8 cellular contexts compared by ENCODE assay signal in genomic region chr2:111118455-111119003, GRCh38. TPM values are rescaled to one million over a fixed set of nuclear protein-coding genes. Genes with fewer than 3 reads are reported as not detected.
DNase-seq lines count a peak whose midpoint lies in the region; ATAC-seq and TF ChIP-seq lines count a peak whose summit lies in the region.

No MANE protein-coding gene starts in this region.

- H3K4me3 Mint-ChIP-seq in HFFc6 = peak overlapping the region; percentile 86
- H3K4me3 Mint-ChIP-seq in activated naive CD4-positive, alpha-beta T cell treated with anti-CD3 and anti-CD28 coated beads, Interleukin-2, amount 50 U/mL, for 24 hours = peak overlapping the region; percentile 87

- no peak for DNase-seq in HFFc6
- DNase-seq in right atrium auricular region (ENCODE audit: low spot score) = peak; percentile 61
- DNase-seq in cerebellum (ENCODE audit: low spot score) = no peak
- no peak for DNase-seq in putamen (ENCODE audit: low spot score)
- no peak for DNase-seq in SIG-M5 (lab: John Stamatoyannopoulos, UW)

- no peak overlapping the region; the same call in 1 of the 2 replicates for H3K27ac Mint-ChIP-seq in HFFc6
- peak overlapping the region; percentile 93 for H3K27ac Mint-ChIP-seq in activated naive CD4-positive, alpha-beta T cell treated with anti-CD3 and anti-CD28 coated beads, Interleukin-2, amount 50 U/mL, for 24 hours

- H3K36me3 ChIP-seq in right atrium auricular region = no peaks in the 10 kb centered on the region
- no peaks in the 10 kb centered on the region for H3K36me3 ChIP-seq in skeletal muscle tissue (ENCODE audit: control insufficient read depth in 3 of 3, insufficient read depth in 3 of 3, low read length in 3 of 3)

- H3K9me3 Mint-ChIP-seq in HFFc6 = peaks cover 3% of the 10 kb centered on the region; the same call in 1 of the 2 replicates
- no peaks in the 10 kb centered on the region for H3K9me3 Mint-ChIP-seq in activated naive CD4-positive, alpha-beta T cell treated with anti-CD3 and anti-CD28 coated beads, Interleukin-2, amount 50 U/mL, for 24 hours

- H3K27me3 ChIP-seq in right atrium auricular region (peaks cover 0 to 5% of the 10 kb centered on the region in 2 donors), skeletal muscle tissue (ENCODE audit: control insufficient read depth in 3 of 3, insufficient read depth in 3 of 3, low read length in 3 of 3) (peaks cover 0 to 19% (median 4%) of the 10 kb centered on the region in 3 donors)

- peaks cover 23% of the 10 kb centered on the region for H3K27me3 Mint-ChIP-seq in HFFc6 (ENCODE audit: insufficient read depth)
- peaks cover 19% of the 10 kb centered on the region for H3K27me3 Mint-ChIP-seq in activated naive CD4-positive, alpha-beta T cell treated with anti-CD3 and anti-CD28 coated beads, Interleukin-2, amount 50 U/mL, for 24 hours

- peaks cover 25% of the 10 kb centered on the region for H3K4me1 Mint-ChIP-seq in HFFc6 (ENCODE audit: low read depth)
- H3K4me1 Mint-ChIP-seq in activated naive CD4-positive, alpha-beta T cell treated with anti-CD3 and anti-CD28 coated beads, Interleukin-2, amount 50 U/mL, for 24 hours = peaks cover 41% of the 10 kb centered on the region

- peak overlapping the region in 2 of 3 donors; percentile 16 to 38 for H3K9ac ChIP-seq in skeletal muscle tissue (ENCODE audit: low read depth in 1 of 3, low read length in 3 of 3)

- TF ChIP-seq CTCF in HFFc6 (IDR thresholded peaks at IDR 0.05) (no peak), right atrium auricular region (IDR thresholded peaks at IDR 0.05) (no peak)

- H3K9me3 ChIP-seq in right atrium auricular region = no peaks in the 10 kb centered on the region
- H3K9me3 ChIP-seq in skeletal muscle tissue (ENCODE audit: control insufficient read depth in 3 of 3, low read length in 3 of 3) = no peaks in the 10 kb centered on the region

- peak overlapping the region; percentile 14 to 80 for H3K4me3 ChIP-seq in right atrium auricular region
- H3K4me3 ChIP-seq in skeletal muscle tissue (ENCODE audit: low read length in 3 of 3) = peak overlapping the region; percentile 47 to 79 (median 70)

- H3K4me1 ChIP-seq in right atrium auricular region = peaks cover 0 to 52% of the 10 kb centered on the region in 2 donors
- H3K4me1 ChIP-seq in skeletal muscle tissue (ENCODE audit: control insufficient read depth in 3 of 3, insufficient read depth in 3 of 3, low read length in 3 of 3) = peaks cover 24 to 37% (median 36%) of the 10 kb centered on the region in 3 donors

- H3K27ac ChIP-seq in right atrium auricular region (peak overlapping the region; percentile 1 to 41), skeletal muscle tissue (ENCODE audit: low read depth, low read length) (peak overlapping the region; percentile 5)

- no peaks in the 10 kb centered on the region for H3K36me3 Mint-ChIP-seq in HFFc6 (ENCODE audit: low read depth)
- no peaks in the 10 kb centered on the region for H3K36me3 Mint-ChIP-seq in activated naive CD4-positive, alpha-beta T cell treated with anti-CD3 and anti-CD28 coated beads, Interleukin-2, amount 50 U/mL, for 24 hours

- ATAC-seq in GM18867 (IDR thresholded peaks at IDR 0.05; ENCODE audit: unreplicated experiment) = no peak

RNA-seq across cellular contexts. Expression of gene BCL2L11, which starts 2.2 kb away (rescaled TPM):
- total RNA-seq in HFFc6 (2021; fragmentation: NEBNext Ultra II Directional; extraction: Animal tissue kit (Norgen Biotek cat#: 25700)) = under 1 TPM; 0.67 to 0.95 (median 0.81) TPM
- total RNA-seq in right atrium auricular region = 10 to 100 TPM in 1 of 2 donors, 1 to 10 TPM in 1; 9.2 to 14.0 TPM
- total RNA-seq in skeletal muscle tissue = 6.3 TPM
- 14.9 TPM for total RNA-seq in cerebellum
